8 cellular contexts compared by ENCODE assay signal in genomic region chr12:108511633-108512540, GRCh38. TPM values are rescaled to one million over a fixed set of nuclear protein-coding genes. Genes with fewer than 3 reads are reported as not detected.
DNase-seq lines count a peak whose midpoint lies in the region; ATAC-seq and TF ChIP-seq lines count a peak whose summit lies in the region.

No MANE protein-coding gene starts in this region.

- no peak overlapping the region for H2BK15ac ChIP-seq in H9 (ENCODE audit: low read depth, low read length)

- H3K9me3 ChIP-seq in CD8-positive, alpha-beta T cell (ENCODE audit: low read length), result no peaks in the 10 kb centered on the region
- no peaks in the 10 kb centered on the region for H3K9me3 ChIP-seq in H9 (ENCODE audit: control insufficient read depth, low read depth, low read length)

- H4K8ac ChIP-seq in H9 (replicated peaks; ENCODE audit: insufficient read length, low read depth, low read length), result no peak overlapping the region

- H3K27me3 Mint-ChIP-seq in CD8-positive, alpha-beta T cell (ENCODE audit: low read depth), result no peaks in the 10 kb centered on the region
- no peaks in the 10 kb centered on the region; the same call in 1 of the 2 replicates for H3K27me3 Mint-ChIP-seq in H9 (ENCODE audit: low read depth)
- H3K27me3 Mint-ChIP-seq in activated CD4-positive, alpha-beta T cell treated with anti-CD3 and anti-CD28 coated beads, Interleukin-2, amount 10 ng/mL, durations not matched to agents 7 days and 5 days, result no peaks in the 10 kb centered on the region

- peaks cover 5% of the 10 kb centered on the region for H3K79me1 ChIP-seq in H9 (ENCODE audit: insufficient read depth, low read depth, low read length, poor library complexity, severe bottlenecking)

- no peak overlapping the region for H3K56ac ChIP-seq in H9 (ENCODE audit: insufficient read length, low read depth, low read length)

- no peak overlapping the region for H2AK5ac ChIP-seq in H9 (ENCODE audit: insufficient read length, low read length)

- no peak overlapping the region for H2BK12ac ChIP-seq in H9 (ENCODE audit: insufficient read length, low read depth, low read length)

- peak overlapping the region; percentile 42 for H3K4me2 ChIP-seq in H9 (ENCODE audit: insufficient read depth, insufficient read length, low read length)

- ATAC-seq in CD8-positive, alpha-beta T cell, result no peak
- ATAC-seq in HG02588 (IDR thresholded peaks at IDR 0.05; ENCODE audit: unreplicated experiment), result no peak

- no CpG with 5 or more reads among the region's 15 CpGs for WGBS in H9 (ENCODE audit: extremely low coverage, insufficient read length, low lambda C conversion rate)

- H3K9me3 Mint-ChIP-seq in CD8-positive, alpha-beta T cell, result no peaks in the 10 kb centered on the region
- peaks cover 0 to 5% of the 10 kb centered on the region in 2 experiments; a peak in 2 of 5 replicates for H3K9me3 Mint-ChIP-seq in H9
- no peaks in the 10 kb centered on the region for H3K9me3 Mint-ChIP-seq in activated CD4-positive, alpha-beta T cell treated with anti-CD3 and anti-CD28 coated beads, Interleukin-2, amount 10 ng/mL, durations not matched to agents 7 days and 5 days

- H3K9ac ChIP-seq in H9 (ENCODE audit: extremely low read depth, insufficient read length, low read length), result no peak overlapping the region

- H3K4ac ChIP-seq in H9 (ENCODE audit: low read depth, low read length), result no peak overlapping the region

- H3K18ac ChIP-seq in H9 (ENCODE audit: insufficient read length, low read depth, low read length), result no peak overlapping the region

- no peak overlapping the region for H3K27ac Mint-ChIP-seq in CD8-positive, alpha-beta T cell
- peak overlapping the region; percentile 18 to 94 (median 63); a peak in 5 of 7 replicates for H3K27ac Mint-ChIP-seq in H9
- no peak overlapping the region for H3K27ac Mint-ChIP-seq in activated CD4-positive, alpha-beta T cell treated with anti-CD3 and anti-CD28 coated beads, Interleukin-2, amount 10 ng/mL, durations not matched to agents 7 days and 5 days

- no peak overlapping the region for H2BK20ac ChIP-seq in H9 (ENCODE audit: low read depth, low read length, poor library complexity, severe bottlenecking)

- intact Hi-C loops in CD8-positive, alpha-beta T cell (cut with DNase I, micrococcal nuclease), result loop anchor here (1.0 to 10.0 kb wide), 10 partner anchors 278 to 1613 kb away; partner anchors contain the start of genes FAM222A (in 1 of the 2) and IFT81 (in 1 of the 2)

- H3K23ac ChIP-seq in H9 (ENCODE audit: insufficient read length, low read depth, low read length), result no peak overlapping the region

- H4K20me1 ChIP-seq in H9 (ENCODE audit: control insufficient read depth, insufficient read depth, insufficient read length), result no peaks in the 10 kb centered on the region

- no peak overlapping the region for H2BK5ac ChIP-seq in H9 (ENCODE audit: insufficient read length, low read length)

- H2AFZ ChIP-seq in H9 (ENCODE audit: low read length), result peak overlapping the region; percentile 43

- H3K4me1 ChIP-seq in CD8-positive, alpha-beta T cell (ENCODE audit: insufficient read depth, low read length), result peaks cover 20% of the 10 kb centered on the region
- H3K4me1 ChIP-seq in H9 (ENCODE audit: insufficient read depth, low read length), result peaks cover 6% of the 10 kb centered on the region; the same call in 1 of the 2 replicates

- POLR2A ChIA-PET in CD8-positive, alpha-beta T cell (lab: Charles Lee), result no interaction called here
- POLR2A ChIA-PET in activated CD4-positive, alpha-beta T cell treated with anti-CD3 and anti-CD28 coated beads, Interleukin-2, amount 10 ng/mL, durations not matched to agents 7 days and 5 days (lab: Charles Lee), result no interaction called here

- H3K23me2 ChIP-seq in H9 (ENCODE audit: insufficient read length, low read depth, low read length, poor library complexity, severe bottlenecking), result peaks cover 6% of the 10 kb centered on the region

- H4K91ac ChIP-seq in H9 (ENCODE audit: insufficient read length, low read depth, low read length), result no peak overlapping the region

- CTCF ChIA-PET in CD8-positive, alpha-beta T cell (lab: Charles Lee), result interaction anchor here (0.6 to 2.8 kb wide), 25 partner anchors 9 to 883 kb away, joined by 3 to 12 read pairs (median 4); no protein-coding TSS in a partner anchor
- CTCF ChIA-PET in activated CD4-positive, alpha-beta T cell treated with anti-CD3 and anti-CD28 coated beads, Interleukin-2, amount 10 ng/mL, durations not matched to agents 7 days and 5 days (lab: Charles Lee), result no interaction called here

- H3K4me3 ChIP-seq in CD8-positive, alpha-beta T cell (ENCODE audit: low read depth, low read length), result no peak overlapping the region

- peak overlapping the region; percentile 38 for H3K4me3 Mint-ChIP-seq in CD8-positive, alpha-beta T cell
- peak overlapping the region; percentile 2 to 44; a peak in 2 of 5 replicates for H3K4me3 Mint-ChIP-seq in H9
- peak overlapping the region; percentile 5 for H3K4me3 Mint-ChIP-seq in activated CD4-positive, alpha-beta T cell treated with anti-CD3 and anti-CD28 coated beads, Interleukin-2, amount 10 ng/mL, durations not matched to agents 7 days and 5 days

- H3K27ac ChIP-seq in CD8-positive, alpha-beta T cell (ENCODE audit: low read depth, low read length), result no peak overlapping the region
- H3K27ac ChIP-seq in H9 (ENCODE audit: insufficient read length, low read depth, low read length), result no peak overlapping the region

- no peaks in the 10 kb centered on the region for H3K27me3 ChIP-seq in CD8-positive, alpha-beta T cell (ENCODE audit: insufficient read depth, low read length)
- no peaks in the 10 kb centered on the region; the same call in 1 of the 2 replicates for H3K27me3 ChIP-seq in H9 (ENCODE audit: insufficient read depth, low read length)

- H2BK120ac ChIP-seq in H9 (ENCODE audit: low read depth, low read length, poor library complexity, severe bottlenecking), result no peak overlapping the region

- H3T11ph ChIP-seq in H9 (ENCODE audit: low read length), result no peak overlapping the region

- peaks cover 6% of the 10 kb centered on the region for H3K36me3 Mint-ChIP-seq in CD8-positive, alpha-beta T cell
- peaks cover 0 to 2% (median 0%) of the 10 kb centered on the region in 3 experiments; a peak in 3 of 7 replicates for H3K36me3 Mint-ChIP-seq in H9 (ENCODE audit: insufficient read depth in 1 of 3, low read depth in 3 of 3)
- H3K36me3 Mint-ChIP-seq in activated CD4-positive, alpha-beta T cell treated with anti-CD3 and anti-CD28 coated beads, Interleukin-2, amount 10 ng/mL, durations not matched to agents 7 days and 5 days (ENCODE audit: low read depth), result no peaks in the 10 kb centered on the region

- DNase-seq in CD8-positive, alpha-beta T cell, result peak; percentile 46 to 84 (median 73)
- DNase-seq in H9 (peak; percentile 87), NCI-H226 (peak; percentile 38), dermis blood vessel endothelial cell (peak; percentile 85), lung microvascular endothelial cell (ENCODE audit: low read depth in 2 of 2) (peak; percentile 66 to 78)
- peak; percentile 84 for DNase-seq in activated CD4-positive, alpha-beta T cell treated with anti-CD3 and anti-CD28 coated beads, Interleukin-2, amount 10 ng/mL, durations not matched to agents 7 days and 5 days
- DNase-seq in stimulated activated CD8-positive, alpha-beta memory T cell treated with anti-CD3 and anti-CD28 coated beads, Interleukin-12 subunit alpha, Interleukin-12 subunit beta, amount 100 ng/mL, for 24 hours (ENCODE audit: extremely low read depth), result peak; percentile 48

- H3K14ac ChIP-seq in H9 (ENCODE audit: insufficient read depth, low read length), result no peak overlapping the region

- no peaks in the 10 kb centered on the region for H3K79me2 ChIP-seq in H9 (ENCODE audit: insufficient read depth, low read length)

- TF ChIP-seq CTCF in CD8-positive, alpha-beta T cell (IDR thresholded peaks at IDR 0.05), result peak; percentile 91
- TF ChIP-seq CTCF in H9 (conservative IDR thresholded peaks at IDR 0.05), result peak; percentile 95

- peaks cover 28% of the 10 kb centered on the region for H3K4me1 Mint-ChIP-seq in CD8-positive, alpha-beta T cell (ENCODE audit: low read depth)
- peaks cover 18 to 22% of the 10 kb centered on the region in 2 experiments for H3K4me1 Mint-ChIP-seq in H9
- peaks cover 29% of the 10 kb centered on the region for H3K4me1 Mint-ChIP-seq in activated CD4-positive, alpha-beta T cell treated with anti-CD3 and anti-CD28 coated beads, Interleukin-2, amount 10 ng/mL, durations not matched to agents 7 days and 5 days

- H4K5ac ChIP-seq in H9 (ENCODE audit: insufficient read length, low read depth, low read length), result no peak overlapping the region

- no peaks in the 10 kb centered on the region for H3K36me3 ChIP-seq in CD8-positive, alpha-beta T cell (ENCODE audit: insufficient read depth, low read length)

RNA-seq across cellular contexts. Expression of gene FICD, which starts 3.2 kb away (rescaled TPM):
- total RNA-seq in CD8-positive, alpha-beta T cell, result 1 to 10 TPM; 4.2 to 4.3 TPM
- total RNA-seq in H9 (2021) (4.6 and 5.1 TPM in 2 replicates), dermis blood vessel endothelial cell (7.0 TPM in 2 replicates), lung microvascular endothelial cell (4.1 and 4.8 TPM in 2 replicates)
- total RNA-seq in activated CD4-positive, alpha-beta T cell treated with anti-CD3 and anti-CD28 coated beads, Interleukin-2, amount 10 ng/mL, durations not matched to agents 7 days and 5 days, result 1 to 10 TPM; 5.6 to 6.8 TPM

RNA-seq across cellular contexts. Expression of gene SART3, which starts 49.1 kb away (rescaled TPM):
- 100 to 1,000 TPM in 1 of 2 experiments, 10 to 100 TPM in 1; 95.3 to 109 TPM for total RNA-seq in CD8-positive, alpha-beta T cell
- total RNA-seq in H9 (2021) (80.7 and 89.4 TPM in 2 replicates), dermis blood vessel endothelial cell (59.3 and 76.7 TPM in 2 replicates), lung microvascular endothelial cell (41.0 and 84.1 TPM in 2 replicates)
- total RNA-seq in activated CD4-positive, alpha-beta T cell treated with anti-CD3 and anti-CD28 coated beads, Interleukin-2, amount 10 ng/mL, durations not matched to agents 7 days and 5 days, result 10 to 100 TPM; 63.0 to 72.6 TPM

RNA-seq across cellular contexts. Expression of gene ISCU, which starts 50.5 kb away (rescaled TPM):
- 100 to 1,000 TPM; 254 to 260 TPM for total RNA-seq in CD8-positive, alpha-beta T cell
- total RNA-seq in H9 (2021) (63.9 and 64.9 TPM in 2 replicates), dermis blood vessel endothelial cell (96.5 and 106 TPM in 2 replicates), lung microvascular endothelial cell (66.3 and 77.0 TPM in 2 replicates)
- 10 to 100 TPM; 60.8 to 66.0 TPM for total RNA-seq in activated CD4-positive, alpha-beta T cell treated with anti-CD3 and anti-CD28 coated beads, Interleukin-2, amount 10 ng/mL, durations not matched to agents 7 days and 5 days

Comparison
In these comparisons a context has a peak if more than half of its experiments do, and no peak if none do; other contexts are left out.
1. H3K27ac Mint-ChIP-seq: peak in H9 (3 of 3); none in CD8-positive, alpha-beta T cell (single experiment) and activated CD4-positive, alpha-beta T cell treated with anti-CD3 and anti-CD28 coated beads, Interleukin-2, amount 10 ng/mL, durations not matched to agents 7 days and 5 days (single experiment).
2. Peak in every context shown above with its lines, with median percentiles within 50 percentile points of each other: DNase-seq and H3K4me3 Mint-ChIP-seq.